In genomic region chr19:48023011-48023410, GRCh38 we compare ENCODE assay signal across 9 cellular contexts. TPM values are rescaled to one million over a fixed set of nuclear protein-coding genes. Genes with fewer than 3 reads are reported as not detected.
"Had no signal": no experiment of that assay in that cellular context is flagged by ENCODE, and none has a peak within 500 bp of the region (broad histone marks: within the 10 kb centered on the region; RNA-seq: fewer than 3 reads in every experiment).

No MANE protein-coding gene starts in this region.

- DNase-seq: GDM1, GF-D8 had no signal

- FAIRE-seq: G401.6, GM12878, GM12891, GM12892, GM18507, GM19239 had no signal

- H3K4me3 ChIP-seq: GM12878 had no signal

- ATAC-seq: GM12878 had no signal

RNA-seq across cellular contexts. Expression of gene CABP5, which starts 20.9 kb away (rescaled TPM):
- total RNA-seq: G401, GM12878 had no signal
- polyA plus RNA-seq: GM12878 had no signal

RNA-seq across cellular contexts. Expression of gene ELSPBP1, which starts 28.6 kb away (rescaled TPM):
- total RNA-seq: G401, GM12878 had no signal
- polyA plus RNA-seq: GM12878 had no signal

RNA-seq across cellular contexts. Expression of gene BSPH1, which starts 31.0 kb away (rescaled TPM):
- total RNA-seq: G401, GM12878 had no signal
- polyA plus RNA-seq: GM12878 had no signal
